In genomic region chr15:63815211-63815610, GRCh38 we compare ENCODE assay signal across 17 cellular contexts. TPM values are rescaled to one million over a fixed set of nuclear protein-coding genes. Genes with fewer than 3 reads are reported as not detected.
A peak's percentile ranks its signal among the peaks of the same experiment; 100 is the strongest.
DNase-seq lines count a peak whose midpoint lies in the region; ATAC-seq, FAIRE-seq and TF ChIP-seq lines count a peak whose summit lies in the region.
"Had no signal": no experiment of that assay in that cellular context is flagged by ENCODE, and none has a peak within 500 bp of the region (broad histone marks: within the 10 kb centered on the region; RNA-seq: fewer than 3 reads in every experiment).

No MANE protein-coding gene starts in this region.

- H3K9me3 ChIP-seq in T-helper 17 cell (ENCODE audit: control insufficient read depth, low read length, poor library complexity, severe bottlenecking) = no peaks in the 10 kb centered on the region
- no peaks in the 10 kb centered on the region for H3K9me3 ChIP-seq in left lung
- H3K9me3 ChIP-seq in mucosa of descending colon = no peaks in the 10 kb centered on the region
- H3K9me3 ChIP-seq: HAP-1 had no signal

- TF ChIP-seq CTCF in left lung (IDR thresholded peaks at IDR 0.05) = no peak
- TF ChIP-seq CTCF in mucosa of descending colon (IDR thresholded peaks at IDR 0.05) = no peak

- peak; percentile 9 for FAIRE-seq in GM12892 (lab: Jason Lieb, UNC)
- FAIRE-seq: GM19239 had no signal

- H3K4me3 Mint-ChIP-seq in T-helper 17 cell = no peak overlapping the region
- no peak overlapping the region for H3K4me3 Mint-ChIP-seq in stimulated activated naive B cell treated with anti-CD40 and anti-IgM and Interleukin-4, amounts not matched to agents 10 μg/mL and 1 μg/mL and 100 μg/mL, for 72 hours

- peak overlapping the region; percentile 21 for H3K27ac Mint-ChIP-seq in T-helper 17 cell
- peak overlapping the region; percentile 31 for H3K27ac Mint-ChIP-seq in stimulated activated naive B cell treated with anti-CD40 and anti-IgM and Interleukin-4, amounts not matched to agents 10 μg/mL and 1 μg/mL and 100 μg/mL, for 72 hours

- no peak for TF ChIP-seq POLR2A in GM12892 (IDR thresholded peaks at IDR 0.05; ENCODE audit: low read depth, low read length)

- no peaks in the 10 kb centered on the region for H3K36me3 ChIP-seq in left lung
- no peaks in the 10 kb centered on the region for H3K36me3 ChIP-seq in mucosa of descending colon (ENCODE audit: low read depth)
- H3K36me3 ChIP-seq: HAP-1 had no signal

- DNase-seq in GM12892 (ENCODE audit: insufficient read length) (no peak), T-helper 17 cell (no peak), left lung (no peak), medulla oblongata (ENCODE audit: extremely low spot score) (no peak), activated gamma-delta T cell treated with Interleukin-2 at 50 U/mL for 16 hours (no peak), mucosa of descending colon (no peak)
- no peak for DNase-seq in stimulated activated naive B cell treated with anti-CD40 and anti-IgM and Interleukin-4, amounts not matched to agents 10 μg/mL and 1 μg/mL and 100 μg/mL, for 72 hours
- DNase-seq: DMS53; KBM-7; NCI-H1417 treated with DMSO at 0.1 percent for 48 hours; NCI-H2029; NCI-H2171; NCI-H446; NK-92 treated with Interleukin-12 subunit alpha and Interleukin-12 subunit beta, amount 100 ng/mL, for 24 hours; SHP77 treated with DMSO at 0.1 percent for 48 hours had no signal

- ATAC-seq in T-helper 17 cell (no peak), left lung (no peak), mucosa of descending colon (no peak)
- no peak for ATAC-seq in stimulated activated naive B cell treated with anti-CD40 and anti-IgM and Interleukin-4, amounts not matched to agents 10 μg/mL and 1 μg/mL and 100 μg/mL, for 72 hours (replicated peaks)

- H3K27ac ChIP-seq in left lung = peak overlapping the region; percentile 27 to 46

- intact Hi-C loops in left lung (cut with DNase I) = no loop called here
- intact Hi-C loops in mucosa of descending colon (cut with DNase I, micrococcal nuclease) = no loop called here

- H3K4me3 ChIP-seq in left lung = no peak overlapping the region
- no peak overlapping the region for H3K4me3 ChIP-seq in mucosa of descending colon
- H3K4me3 ChIP-seq: HAP-1 had no signal

- H3K27me3 Mint-ChIP-seq in T-helper 17 cell = no peaks in the 10 kb centered on the region
- H3K27me3 Mint-ChIP-seq in stimulated activated naive B cell treated with anti-CD40 and anti-IgM and Interleukin-4, amounts not matched to agents 10 μg/mL and 1 μg/mL and 100 μg/mL, for 72 hours = no peaks in the 10 kb centered on the region

- H3K4me1 ChIP-seq in left lung (peaks cover 20 to 80% of the 10 kb centered on the region in 2 donors), mucosa of descending colon (ENCODE audit: low read depth) (peaks cover 14% of the 10 kb centered on the region)

- peaks cover 5 to 13% of the 10 kb centered on the region in 2 donors for H3K9me3 Mint-ChIP-seq in stimulated activated naive B cell treated with anti-CD40 and anti-IgM and Interleukin-4, amounts not matched to agents 10 μg/mL and 1 μg/mL and 100 μg/mL, for 72 hours

- no peaks in the 10 kb centered on the region for H3K27me3 ChIP-seq in left lung

- H3K4me1 Mint-ChIP-seq in T-helper 17 cell = peaks cover 58% of the 10 kb centered on the region
- H3K4me1 Mint-ChIP-seq in stimulated activated naive B cell treated with anti-CD40 and anti-IgM and Interleukin-4, amounts not matched to agents 10 μg/mL and 1 μg/mL and 100 μg/mL, for 72 hours = peaks cover 41 to 77% of the 10 kb centered on the region in 2 donors

- H3K36me3 Mint-ChIP-seq in T-helper 17 cell (ENCODE audit: low read depth) = no peaks in the 10 kb centered on the region
- peaks cover 25 to 27% of the 10 kb centered on the region in 2 donors for H3K36me3 Mint-ChIP-seq in stimulated activated naive B cell treated with anti-CD40 and anti-IgM and Interleukin-4, amounts not matched to agents 10 μg/mL and 1 μg/mL and 100 μg/mL, for 72 hours

RNA-seq across cellular contexts. Expression of gene HERC1, which starts 18.5 kb away (rescaled TPM):
- polyA plus RNA-seq in GM12892 (2012; ENCODE audit: missing spikeins) = 39.1 TPM
- total RNA-seq in T-helper 17 cell (100 to 1,000 TPM; 252 to 271 TPM), left lung (10 to 100 TPM; 86.4 to 89.1 TPM), mucosa of descending colon (100 to 1,000 TPM in 1 of 3 donors, 10 to 100 TPM in 2; 51.7 to 136 (median 77.7) TPM)
